Comparison of ENCODE assay signal across 18 cellular contexts in the genomic region with DNA sequence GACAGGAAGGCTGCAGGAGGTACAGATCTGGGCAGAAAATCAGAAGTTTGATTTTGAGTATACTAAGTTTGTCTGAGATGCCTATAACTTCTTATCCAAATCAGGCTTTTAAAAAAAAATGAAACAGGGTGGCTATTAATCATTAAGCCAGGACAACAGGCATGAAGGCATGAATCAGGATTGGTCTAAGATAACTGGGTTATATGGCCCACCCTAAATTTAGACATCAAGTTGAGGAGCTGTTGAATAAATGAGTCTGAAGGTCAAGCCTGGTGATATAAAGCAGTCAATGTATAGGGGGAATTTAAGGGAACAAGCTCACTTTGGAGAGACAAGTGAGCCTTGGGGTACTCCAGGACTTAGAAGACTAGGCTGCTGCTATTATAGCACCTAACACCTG. TPM values are rescaled to one million over a fixed set of nuclear protein-coding genes. Genes with fewer than 3 reads are reported as not detected.
DNase-seq lines count a peak whose midpoint lies in the region; ATAC-seq and TF ChIP-seq lines count a peak whose summit lies in the region.
"Had no signal": no experiment of that assay in that cellular context is flagged by ENCODE, and none has a peak within 500 bp of the region (broad histone marks: within the 10 kb centered on the region; RNA-seq: fewer than 3 reads in every experiment).

No MANE protein-coding gene starts in this region.

- peak overlapping the region; percentile 51 for H3K27ac ChIP-seq in cardiac muscle cell
- peak overlapping the region; percentile 73 for H3K27ac ChIP-seq in skeletal muscle tissue (ENCODE audit: low read depth, low read length)
- H3K27ac ChIP-seq: BLaER1 had no signal

- ATAC-seq in left colon (peak; percentile 72), HG02973 (IDR thresholded peaks at IDR 0.05; ENCODE audit: unreplicated experiment) (no peak)
- ATAC-seq in activated naive CD8-positive, alpha-beta T cell treated with anti-CD3 and anti-CD28 coated beads, Interleukin-2, amount 50 U/mL, for 24 hours, result no peak
- ATAC-seq: HCT116 had no signal

- H3K36me3 ChIP-seq in cardiac muscle cell (peaks cover 47% of the 10 kb centered on the region), skeletal muscle tissue (ENCODE audit: control insufficient read depth in 3 of 3, insufficient read depth in 3 of 3, low read length in 3 of 3) (peaks cover 29 to 59% (median 44%) of the 10 kb centered on the region in 3 donors)

- peaks cover 6% of the 10 kb centered on the region for H3K4me1 ChIP-seq in cardiac muscle cell (ENCODE audit: low read depth)
- H3K4me1 ChIP-seq in skeletal muscle tissue (ENCODE audit: control insufficient read depth in 3 of 3, insufficient read depth in 3 of 3, low read length in 3 of 3), result peaks cover 19 to 26% (median 24%) of the 10 kb centered on the region in 3 donors
- H3K4me1 ChIP-seq: BLaER1 had no signal

- H3K9me3 Mint-ChIP-seq in activated naive CD8-positive, alpha-beta T cell treated with anti-CD3 and anti-CD28 coated beads, Interleukin-2, amount 50 U/mL, for 24 hours, result no peaks in the 10 kb centered on the region
- H3K9me3 Mint-ChIP-seq: CD14-positive monocyte; CD4-positive, alpha-beta memory T cell; HFFc6 had no signal

- H3K9ac ChIP-seq in skeletal muscle tissue (ENCODE audit: low read depth in 1 of 3, low read length in 3 of 3), result peak overlapping the region in 2 of 3 donors; percentile 12 to 54
- H3K9ac ChIP-seq: BLaER1 had no signal

- H3K27me3 ChIP-seq in cardiac muscle cell (no peaks in the 10 kb centered on the region), skeletal muscle tissue (ENCODE audit: control insufficient read depth in 3 of 3, insufficient read depth in 3 of 3, low read length in 3 of 3) (no peaks in the 10 kb centered on the region)
- H3K27me3 ChIP-seq: BLaER1 had no signal

- no peak overlapping the region for H3K4me3 Mint-ChIP-seq in activated naive CD8-positive, alpha-beta T cell treated with anti-CD3 and anti-CD28 coated beads, Interleukin-2, amount 50 U/mL, for 24 hours
- H3K4me3 Mint-ChIP-seq: CD14-positive monocyte; CD4-positive, alpha-beta memory T cell; HFFc6 had no signal

- H3K4me1 Mint-ChIP-seq in activated naive CD8-positive, alpha-beta T cell treated with anti-CD3 and anti-CD28 coated beads, Interleukin-2, amount 50 U/mL, for 24 hours, result no peaks in the 10 kb centered on the region
- H3K4me1 Mint-ChIP-seq: CD14-positive monocyte had no signal

- H3K27me3 Mint-ChIP-seq in activated naive CD8-positive, alpha-beta T cell treated with anti-CD3 and anti-CD28 coated beads, Interleukin-2, amount 50 U/mL, for 24 hours, result no peaks in the 10 kb centered on the region
- H3K27me3 Mint-ChIP-seq: CD4-positive, alpha-beta memory T cell had no signal

- H3K4me3 ChIP-seq in cardiac muscle cell, result no peak overlapping the region
- H3K4me3 ChIP-seq in skeletal muscle tissue (ENCODE audit: low read length in 3 of 3), result no peak overlapping the region
- H3K4me3 ChIP-seq: BLaER1 had no signal

- peaks cover 41% of the 10 kb centered on the region for H3K36me3 Mint-ChIP-seq in activated naive CD8-positive, alpha-beta T cell treated with anti-CD3 and anti-CD28 coated beads, Interleukin-2, amount 50 U/mL, for 24 hours (ENCODE audit: low read depth)

- no peaks in the 10 kb centered on the region for H3K9me3 ChIP-seq in cardiac muscle cell (ENCODE audit: low read depth)
- H3K9me3 ChIP-seq in skeletal muscle tissue (ENCODE audit: control insufficient read depth in 3 of 3, low read length in 3 of 3), result no peaks in the 10 kb centered on the region
- H3K9me3 ChIP-seq: BLaER1 had no signal

- intact Hi-C loops in cardiac septum (cut with DNase I), result no loop called here
- intact Hi-C loops in left colon (cut with DNase I, micrococcal nuclease), result no loop called here

- no peak overlapping the region for H3K27ac Mint-ChIP-seq in activated naive CD8-positive, alpha-beta T cell treated with anti-CD3 and anti-CD28 coated beads, Interleukin-2, amount 50 U/mL, for 24 hours
- H3K27ac Mint-ChIP-seq: HFFc6 had no signal

- TF ChIP-seq CTCF in cardiac muscle cell (IDR thresholded peaks at IDR 0.05; ENCODE audit: low read depth, low read length), result no peak

- DNase-seq in cardiac muscle cell (ENCODE audit: low read depth in 1 of 2, low spot score in 1 of 2), result no peak
- no peak for DNase-seq in cardiac septum (ENCODE audit: low spot score)
- no peak for DNase-seq in left colon
- DNase-seq in activated naive CD8-positive, alpha-beta T cell treated with anti-CD3 and anti-CD28 coated beads, Interleukin-2, amount 50 U/mL, for 24 hours, result no peak
- no peak for DNase-seq in NCI-H2227 (lab: John Stamatoyannopoulos, UW; ENCODE audit: unreplicated experiment)
- DNase-seq: 8988T; Calu3; CD4-positive, alpha-beta memory T cell; DMS79 treated with DMSO at 0.1 percent for 48 hours; GF-D8; GOT3; H7; HFFc6 had no signal

RNA-seq across cellular contexts. Expression of gene NEK9, which starts 28.6 kb away (rescaled TPM):
- total RNA-seq in cardiac muscle cell, result 74.7 and 124 TPM in 2 replicates
- 62.5 and 81.5 TPM in 2 replicates for polyA plus RNA-seq in cardiac muscle cell
- total RNA-seq in cardiac septum, result 115 TPM
- 10 to 100 TPM; 44.8 to 47.6 TPM for total RNA-seq in left colon
- total RNA-seq in skeletal muscle tissue, result 59.0 TPM

RNA-seq across cellular contexts. Expression of gene ZC2HC1C, which starts 28.8 kb away (rescaled TPM):
- total RNA-seq in cardiac muscle cell (2.5 and 8.2 TPM in 2 replicates), cardiac septum (5.2 TPM), left colon (1 to 10 TPM; 3.9 to 4.8 TPM), skeletal muscle tissue (under 0.01 TPM)
- 7.7 and 9.8 TPM in 2 replicates for polyA plus RNA-seq in cardiac muscle cell

RNA-seq across cellular contexts. Expression of gene ACYP1, which starts 34.4 kb away (rescaled TPM):
- total RNA-seq in cardiac muscle cell (28.7 and 41.3 TPM in 2 replicates), cardiac septum (12.2 TPM), left colon (10 to 100 TPM; 14.8 to 20.3 TPM), skeletal muscle tissue (8.4 TPM)
- polyA plus RNA-seq in cardiac muscle cell, result 61.5 and 86.7 TPM in 2 replicates

RNA-seq across cellular contexts. Expression of gene MLH3, which starts 46.9 kb away (rescaled TPM):
- total RNA-seq in cardiac muscle cell, result 13.6 and 21.7 TPM in 2 replicates
- polyA plus RNA-seq in cardiac muscle cell, result 24.4 and 30.8 TPM in 2 replicates
- 20.0 TPM for total RNA-seq in cardiac septum
- total RNA-seq in left colon, result 10 to 100 TPM; 19.6 to 27.0 TPM
- 48.0 TPM for total RNA-seq in skeletal muscle tissue
